1 cellular context compared by ENCODE assay signal in genomic region chr11:66438504-66439466, GRCh38.
TF ChIP-seq lines count a peak whose summit lies in the region.

MRPL11 (minus strand) TSS chr11:66438848; CDS start chr11:66438754, 94 bp downstream.

TF ChIP-seq in GM23338, 12 proteins besides CTCF, POLR2A, EP300 and RAD21 (continued from another document):
- TF ChIP-seq ETS1 (IDR thresholded peaks at IDR 0.05): peak; percentile 90
